Comparison of ENCODE assay signal across 3 cellular contexts in the genomic region with DNA sequence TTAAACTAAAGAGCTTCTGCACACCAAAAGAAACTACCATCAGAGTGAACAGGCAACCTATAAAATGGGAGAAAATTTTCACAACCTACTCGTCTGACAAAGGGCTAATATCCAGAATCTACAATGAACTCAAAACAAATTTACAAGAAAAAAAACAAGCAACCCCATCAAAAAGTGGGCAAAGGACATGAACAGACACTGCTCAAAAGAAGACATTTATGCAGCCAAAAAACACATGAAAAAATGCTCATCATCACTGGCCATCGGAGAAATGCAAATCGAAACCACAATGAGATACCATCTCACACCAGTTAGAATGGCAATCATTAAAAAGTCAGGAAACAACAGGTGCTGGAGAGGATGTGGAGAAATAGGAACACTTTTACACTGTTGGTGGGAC.
DNase-seq lines count a peak whose midpoint lies in the region; TF ChIP-seq lines count a peak whose summit lies in the region.
"Not testable (repeated sequence)": the region's sequence is repeated elsewhere in the genome, so short reads cannot be mapped to it uniquely, and the experiment has no call there.

No MANE protein-coding gene starts in this region.

- H3K27ac Mint-ChIP-seq in MCF 10A (ENCODE audit: low read depth, unreplicated experiment) (peak overlapping the region; percentile 50), neural crest cell (ENCODE audit: unreplicated experiment) (peak overlapping the region; percentile 62)

- CTCF ChIA-PET in MCF 10A (lab: Yijun Ruan, JAX): not testable (repeated sequence)

- not testable (repeated sequence) for DNase-seq in MCF 10A (ENCODE audit: unreplicated experiment); neural crest cell (ENCODE audit: low read depth, low spot score); suprapubic skin (ENCODE audit: low spot score in 2 of 2)

- not testable (repeated sequence) for H3K9me3 ChIP-seq in suprapubic skin

- POLR2A ChIA-PET in MCF 10A (lab: Yijun Ruan, JAX): interaction anchor here (0.7 to 2.0 kb wide), 3 partner anchors 90 to 329 kb away, joined by 4 to 7 read pairs (median 6); no protein-coding TSS in a partner anchor

- H3K4me3 Mint-ChIP-seq in MCF 10A (ENCODE audit: unreplicated experiment); neural crest cell: not testable (repeated sequence)

- not testable (repeated sequence) for TF ChIP-seq CTCF in MCF 10A (IDR thresholded peaks at IDR 0.05; ENCODE audit: unreplicated experiment); neural crest cell (conservative IDR thresholded peaks at IDR 0.05); suprapubic skin (IDR thresholded peaks at IDR 0.05)

- WGBS in suprapubic skin: 78% methylated on average over 3 of the region's 3 CpGs

- not testable (repeated sequence) for H3K36me3 ChIP-seq in suprapubic skin

- H3K4me3 ChIP-seq in suprapubic skin: not testable (repeated sequence)

- not testable (repeated sequence) for TF ChIP-seq POLR2A in suprapubic skin (IDR thresholded peaks at IDR 0.05)

- H3K4me1 Mint-ChIP-seq in MCF 10A (ENCODE audit: insufficient read depth, unreplicated experiment) (peaks cover 26% of the 10 kb centered on the region), neural crest cell (peaks cover 78% of the 10 kb centered on the region)

- not testable (repeated sequence) for H3K9me3 Mint-ChIP-seq in MCF 10A (ENCODE audit: unreplicated experiment); neural crest cell

- TF ChIP-seq EP300 in suprapubic skin (IDR thresholded peaks at IDR 0.05): not testable (repeated sequence)

- H3K4me1 ChIP-seq in suprapubic skin: peaks cover 14% of the 10 kb centered on the region

- not testable (repeated sequence) for BruUV-seq in MCF 10A (replicated peaks; lab: Mats Ljungman, UMichigan)

- H3K27ac ChIP-seq in suprapubic skin: peak overlapping the region; percentile 53

- H3K36me3 Mint-ChIP-seq in MCF 10A (ENCODE audit: insufficient read depth, unreplicated experiment); neural crest cell (ENCODE audit: low read depth): not testable (repeated sequence)

- intact Hi-C loops in MCF 10A (cut with micrococcal nuclease): not testable (repeated sequence)

- not testable (repeated sequence) for H3K27me3 Mint-ChIP-seq in MCF 10A (ENCODE audit: insufficient read depth, unreplicated experiment); neural crest cell (ENCODE audit: low read depth)

- H3K27me3 ChIP-seq in suprapubic skin: not testable (repeated sequence)
